ENCODE assay signal across 19 cellular contexts in the genomic region with DNA sequence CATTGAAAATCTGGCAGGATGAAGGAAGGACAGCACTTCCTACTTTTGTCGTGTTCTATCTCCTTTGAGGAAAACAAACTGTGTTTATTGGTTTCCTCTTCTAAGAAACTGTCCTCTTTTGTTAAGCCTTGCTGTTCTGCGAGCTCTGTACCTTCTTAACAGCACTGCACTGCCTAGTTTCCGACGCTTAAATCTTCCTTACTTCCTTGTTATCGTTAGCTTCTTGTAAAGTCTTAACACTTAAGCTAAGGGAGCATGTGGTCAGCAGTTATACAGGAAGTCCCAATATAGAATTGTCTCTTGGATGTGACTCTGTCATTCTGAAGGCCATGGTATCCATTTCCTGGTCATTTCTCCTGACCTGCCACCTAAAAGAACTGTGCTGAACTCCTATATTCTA.
A peak's percentile ranks its signal among the peaks of the same experiment; 100 is the strongest.
DNase-seq lines count a peak whose midpoint lies in the region; ATAC-seq and TF ChIP-seq lines count a peak whose summit lies in the region.
"Had no signal": no experiment of that assay in that cellular context is flagged by ENCODE, and none has a peak within 500 bp of the region (broad histone marks: within the 10 kb centered on the region; RNA-seq: fewer than 3 reads in every experiment).

No MANE protein-coding gene starts in this region.

- no peak overlapping the region for H3K4me3 ChIP-seq in CD4-positive, alpha-beta memory T cell (ENCODE audit: low read length in 2 of 2)
- no peak overlapping the region for H3K4me3 ChIP-seq in coronary artery
- H3K4me3 ChIP-seq: HAP-1, suprapubic skin had no signal

- DNase-seq in Ammon's horn (ENCODE audit: low spot score) (peak; percentile 10), kidney tubule cell (ENCODE audit: low spot score) (peak; percentile 7), coronary artery (ENCODE audit: low spot score) (no peak), D341Med (ENCODE audit: low spot score) (no peak)
- no peak for DNase-seq in CD4-positive, alpha-beta memory T cell
- no peak for DNase-seq in T-helper 2 cell treated with Interferon-gamma antibody and Interleukin-4, amounts not matched to agents 5 μg/mL and 100 μg/mL, for 36 hours (ENCODE audit: low spot score)
- DNase-seq: AML-193; effector CD8-positive, alpha-beta T cell; glutamatergic neuron; natural killer cell; NCI-H146; NCI-H345; stimulated activated CD8-positive, alpha-beta memory T cell treated with anti-CD3 and anti-CD28 coated beads, Interleukin-4, amount 100 ng/mL, for 48 hours had no signal

- no peaks in the 10 kb centered on the region for H3K36me3 ChIP-seq in CD4-positive, alpha-beta memory T cell (ENCODE audit: insufficient read depth, low read length)
- H3K36me3 ChIP-seq: HAP-1, suprapubic skin had no signal

- H3K27ac Mint-ChIP-seq in CD4-positive, alpha-beta memory T cell: peak overlapping the region in 5 of 7 donors; percentile 19 to 84 (median 62)
- peak overlapping the region; percentile 72 for H3K27ac Mint-ChIP-seq in T-helper 2 cell treated with Interferon-gamma antibody and Interleukin-4, amounts not matched to agents 5 μg/mL and 100 μg/mL, for 36 hours
- H3K27ac Mint-ChIP-seq: progenitor cell of endocrine pancreas had no signal

- no peak for ATAC-seq in HG03460 (IDR thresholded peaks at IDR 0.05; ENCODE audit: unreplicated experiment)
- ATAC-seq: natural killer cell, SK-N-SH treated with all-trans-retinoic acid at 6 μM for 48 hours had no signal

- peak overlapping the region in 6 of 8 donors; percentile 3 to 52 (median 20) for H3K4me3 Mint-ChIP-seq in CD4-positive, alpha-beta memory T cell
- H3K4me3 Mint-ChIP-seq in T-helper 2 cell treated with Interferon-gamma antibody and Interleukin-4, amounts not matched to agents 5 μg/mL and 100 μg/mL, for 36 hours: peak overlapping the region; percentile 44
- H3K4me3 Mint-ChIP-seq: central memory CD8-positive, alpha-beta T cell; natural killer cell had no signal

- no peaks in the 10 kb centered on the region for H3K27me3 Mint-ChIP-seq in CD4-positive, alpha-beta memory T cell
- no peaks in the 10 kb centered on the region for H3K27me3 Mint-ChIP-seq in T-helper 2 cell treated with Interferon-gamma antibody and Interleukin-4, amounts not matched to agents 5 μg/mL and 100 μg/mL, for 36 hours (ENCODE audit: low read depth)
- H3K27me3 Mint-ChIP-seq: central memory CD8-positive, alpha-beta T cell; progenitor cell of endocrine pancreas had no signal

- no peak for TF ChIP-seq CTCF in coronary artery (IDR thresholded peaks at IDR 0.05)

- CTCF ChIA-PET in CD4-positive, alpha-beta memory T cell (lab: Charles Lee; ENCODE audit: partially characterized antibody): interaction anchor here (0.9 to 2.9 kb wide), 6 partner anchors 46 to 549 kb away, joined by 3 to 31 read pairs (median 6); no protein-coding TSS in a partner anchor

- no peaks in the 10 kb centered on the region for H3K36me3 Mint-ChIP-seq in CD4-positive, alpha-beta memory T cell
- H3K36me3 Mint-ChIP-seq in T-helper 2 cell treated with Interferon-gamma antibody and Interleukin-4, amounts not matched to agents 5 μg/mL and 100 μg/mL, for 36 hours (ENCODE audit: low read depth): peaks cover 22% of the 10 kb centered on the region
- H3K36me3 Mint-ChIP-seq: natural killer cell had no signal

- no peak overlapping the region for H3K27ac ChIP-seq in CD4-positive, alpha-beta memory T cell (ENCODE audit: low read depth, low read length)
- no peak overlapping the region for H3K27ac ChIP-seq in coronary artery
- H3K27ac ChIP-seq: suprapubic skin had no signal

- H3K4me1 Mint-ChIP-seq in CD4-positive, alpha-beta memory T cell: peaks cover 14 to 20% (median 18%) of the 10 kb centered on the region in 4 donors
- H3K4me1 Mint-ChIP-seq in T-helper 2 cell treated with Interferon-gamma antibody and Interleukin-4, amounts not matched to agents 5 μg/mL and 100 μg/mL, for 36 hours (ENCODE audit: low read depth): peaks cover 26% of the 10 kb centered on the region
- H3K4me1 Mint-ChIP-seq: central memory CD8-positive, alpha-beta T cell had no signal

- intact Hi-C loops in CD4-positive, alpha-beta memory T cell (cut with micrococcal nuclease): no loop called here

- H3K27me3 ChIP-seq in CD4-positive, alpha-beta memory T cell (ENCODE audit: insufficient read depth, low read length): no peaks in the 10 kb centered on the region
- H3K27me3 ChIP-seq: suprapubic skin had no signal

- peaks cover 21% of the 10 kb centered on the region for H3K4me1 ChIP-seq in CD4-positive, alpha-beta memory T cell (ENCODE audit: insufficient read depth, low read length)
- H3K4me1 ChIP-seq: HAP-1, suprapubic skin had no signal

- POLR2A ChIA-PET in CD4-positive, alpha-beta memory T cell (lab: Charles Lee; ENCODE audit: partially characterized antibody): interaction anchor here (0.5 to 1.4 kb wide), 4 partner anchors 41 to 258 kb away, joined by 3 read pairs; no protein-coding TSS in a partner anchor

- peaks cover 0 to 4% (median 0%) of the 10 kb centered on the region in 8 donors for H3K9me3 Mint-ChIP-seq in CD4-positive, alpha-beta memory T cell
- peaks cover 16% of the 10 kb centered on the region for H3K9me3 Mint-ChIP-seq in T-helper 2 cell treated with Interferon-gamma antibody and Interleukin-4, amounts not matched to agents 5 μg/mL and 100 μg/mL, for 36 hours
- H3K9me3 Mint-ChIP-seq: central memory CD8-positive, alpha-beta T cell; natural killer cell had no signal

- H3K9me3 ChIP-seq in CD4-positive, alpha-beta memory T cell (ENCODE audit: control insufficient read depth in 1 of 2, low read length in 2 of 2): no peaks in the 10 kb centered on the region
- H3K9me3 ChIP-seq: HAP-1, suprapubic skin had no signal

Comparison
In these comparisons a context has a peak if more than half of its experiments do, and no peak if none do; other contexts are left out.
1. DNase-seq: peak in Ammon's horn (single experiment) and kidney tubule cell (single experiment); none in CD4-positive, alpha-beta memory T cell (0 of 5), T-helper 2 cell treated with Interferon-gamma antibody and Interleukin-4, amounts not matched to agents 5 μg/mL and 100 μg/mL, for 36 hours (single experiment), coronary artery (single experiment) and D341Med (single experiment).